Comparison of ENCODE assay signal across 11 cellular contexts in genomic region chr16:83437036-83437435, GRCh38.
"Had no signal": no experiment of that assay in that cellular context is flagged by ENCODE, and none has a peak within 500 bp of the region (broad histone marks: within the 10 kb centered on the region; RNA-seq: fewer than 3 reads in every experiment).

No MANE protein-coding gene starts in this region.

- H2AFZ ChIP-seq: GM23248, GM23338 had no signal

- H3K27ac ChIP-seq: GM23248 had no signal

- ATAC-seq: GM23338, HCT116 had no signal

- FAIRE-seq: H1, H54 had no signal

- H3K4me1 ChIP-seq: HAP-1 had no signal

- H3K4me2 ChIP-seq: GM23338 had no signal

- H3K9ac ChIP-seq: GM23248 had no signal

- H3K36me3 ChIP-seq: HAP-1 had no signal

- H3K9me3 ChIP-seq: HAP-1 had no signal

- H3K4me3 ChIP-seq: GM23248, GM23338, HAP-1 had no signal

- DNase-seq: GM23248, GOT3, H7, H9, HCEC 1CT, HFFc6 had no signal
